ENCODE assay signal across 9 cellular contexts in genomic region chr22:38262051-38262795, GRCh38.
A peak's percentile ranks its signal among the peaks of the same experiment; 100 is the strongest.
DNase-seq lines count a peak whose midpoint lies in the region; TF ChIP-seq lines count a peak whose summit lies in the region.
"Had no signal": no experiment of that assay in that cellular context is flagged by ENCODE, and none has a peak within 500 bp of the region (broad histone marks: within the 10 kb centered on the region; RNA-seq: fewer than 3 reads in every experiment).

No MANE protein-coding gene starts in this region.

- peak; percentile 21 for DNase-seq in RKO (ENCODE audit: low spot score)
- peak; percentile 45 to 61 for DNase-seq in stimulated activated CD4-positive, alpha-beta T cell treated with anti-CD3 and anti-CD28 coated beads, Interleukin-2, amount 100 ng/mL, for 24 hours
- no peak for DNase-seq in NCI-H1436 (lab: John Stamatoyannopoulos, UW)
- no peak for DNase-seq in COR-L47 (lab: John Stamatoyannopoulos, UW)
- DNase-seq in NCI-H1417 (lab: John Stamatoyannopoulos, UW) = no peak

- H3K27ac ChIP-seq in angular gyrus (ENCODE audit: low read depth, low read length) = peak overlapping the region; percentile 54
- no peak overlapping the region for H3K27ac ChIP-seq in iPS-20b (ENCODE audit: low read length)
- H3K27ac ChIP-seq: SK-N-MC had no signal

- no peaks in the 10 kb centered on the region for H3K9me3 ChIP-seq in iPS-20b (ENCODE audit: insufficient read depth, low read depth, low read length)

- H3K4me1 ChIP-seq in iPS-20b (ENCODE audit: insufficient read depth, low read length) = peaks cover 15% of the 10 kb centered on the region

- peaks cover 16% of the 10 kb centered on the region for H3K36me3 ChIP-seq in iPS-20b (ENCODE audit: insufficient read depth, low read depth, low read length)

- peak; percentile 74 for TF ChIP-seq CTCF in GM12875 (IDR thresholded peaks at IDR 0.05; ENCODE audit: borderline replicate concordance, insufficient read depth, low read depth, low read length)

- 0 out of 2 replicates have a peak overlapping the region, but pooled peaks have one; percentile 11 for H3K9ac ChIP-seq in iPS-20b (ENCODE audit: low read depth, low read length)

- no peaks in the 10 kb centered on the region for H3K27me3 ChIP-seq in iPS-20b (ENCODE audit: insufficient read depth, low read length)

- H3K4me3 ChIP-seq in GM12875 (ENCODE audit: low read depth, low read length) (no peak overlapping the region), iPS-20b (ENCODE audit: low read length) (no peak overlapping the region)
- H3K4me3 ChIP-seq: SK-N-MC had no signal

Comparison
In these comparisons a context has a peak if more than half of its experiments do, and no peak if none do; other contexts are left out.
1. DNase-seq: peak in RKO (single experiment) and stimulated activated CD4-positive, alpha-beta T cell treated with anti-CD3 and anti-CD28 coated beads, Interleukin-2, amount 100 ng/mL, for 24 hours (2 of 2); none in NCI-H1436 (single experiment), COR-L47 (single experiment) and NCI-H1417 (0 of 3).